ENCODE assay signal across 8 cellular contexts in genomic region chr1:156337888-156338179, GRCh38. TPM values are rescaled to one million over a fixed set of nuclear protein-coding genes. Genes with fewer than 3 reads are reported as not detected.
A peak's percentile ranks its signal among the peaks of the same experiment; 100 is the strongest.
DNase-seq lines count a peak whose midpoint lies in the region; ATAC-seq and TF ChIP-seq lines count a peak whose summit lies in the region.

No MANE protein-coding gene starts in this region.

- TF ChIP-seq CTCF in ovary (IDR thresholded peaks at IDR 0.05), result peak in 1 of 3 donors; percentile 11

- H3K4me3 ChIP-seq in SK-N-MC (peak overlapping the region; percentile 90), esophagus (ENCODE audit: low read depth in 1 of 2, low read length in 2 of 2) (peak overlapping the region; percentile 78 to 90), ovary (peak overlapping the region; percentile 77)

- TF ChIP-seq EP300 in ovary (IDR thresholded peaks at IDR 0.05), result no peak

- peaks cover 42% of the 10 kb centered on the region for H3K36me3 ChIP-seq in SK-N-MC (ENCODE audit: insufficient read depth, low read length)
- peaks cover 0 to 3% of the 10 kb centered on the region in 2 donors for H3K36me3 ChIP-seq in esophagus (ENCODE audit: control insufficient read depth in 2 of 2, insufficient read depth in 2 of 2, low read length in 1 of 2)
- H3K36me3 ChIP-seq in ovary, result no peaks in the 10 kb centered on the region

- TF ChIP-seq POLR2A in ovary (IDR thresholded peaks at IDR 0.05), result no peak

- H3K9ac ChIP-seq in SK-N-MC (ENCODE audit: insufficient read length), result peak overlapping the region; percentile 91

- ATAC-seq in GM21528 (IDR thresholded peaks at IDR 0.05; ENCODE audit: low FRiP score, unreplicated experiment) (peak; percentile 21), HG03342 (IDR thresholded peaks at IDR 0.05; ENCODE audit: unreplicated experiment) (no peak), HG03135 (IDR thresholded peaks at IDR 0.05; ENCODE audit: unreplicated experiment) (no peak)

- H3K27ac ChIP-seq in SK-N-MC (peak overlapping the region; percentile 47), esophagus (ENCODE audit: low read depth in 2 of 2, low read length in 1 of 2) (peak overlapping the region; percentile 69 to 84), ovary (peak overlapping the region in 1 of 2 donors; percentile 57)

- DNase-seq in SK-N-MC (ENCODE audit: low read depth, low spot score) (no peak), ovary (peak in 1 of 5 donors; percentile 32), GOT3 (lab: John Stamatoyannopoulos, UW) (no peak), COLO829 (ENCODE audit: low spot score) (no peak)

- peaks cover 0 to 3% of the 10 kb centered on the region in 2 donors for H3K4me1 ChIP-seq in esophagus (ENCODE audit: control insufficient read depth in 2 of 2, insufficient read depth in 2 of 2, low read length in 1 of 2)
- peaks cover 7% of the 10 kb centered on the region for H3K4me1 ChIP-seq in ovary (ENCODE audit: insufficient read depth)

- no peaks in the 10 kb centered on the region for H3K9me3 ChIP-seq in SK-N-MC (ENCODE audit: low read depth, low read length)
- H3K9me3 ChIP-seq in esophagus (ENCODE audit: control insufficient read depth in 2 of 2, insufficient read depth in 1 of 2, low read depth in 1 of 2, low read length in 1 of 2), result no peaks in the 10 kb centered on the region
- H3K9me3 ChIP-seq in ovary, result no peaks in the 10 kb centered on the region

- intact Hi-C loops in ovary (cut with DNase I), result no loop called here

- WGBS in esophagus, 2 donors, result 0% methylated on average over 14 of the region's 14 CpGs
- 0 to 1% (median 0%) methylated on average over 14 of the region's 14 CpGs for WGBS in ovary, 3 donors

- H3K27me3 ChIP-seq in esophagus (ENCODE audit: control insufficient read depth in 1 of 2, insufficient read depth in 2 of 2, low read length in 2 of 2) (no peaks in the 10 kb centered on the region), ovary (no peaks in the 10 kb centered on the region)

RNA-seq across cellular contexts. Expression of gene CCT3, which starts 0.3 kb away (rescaled TPM):
- polyA plus RNA-seq in esophagus (100 to 1,000 TPM in 1 of 2 donors, 10 to 100 TPM in 1; 61.2 to 149 TPM), ovary (100 to 1,000 TPM; 119 to 230 TPM)
- total RNA-seq in ovary, result 100 to 1,000 TPM; 157 to 228 (median 175) TPM

RNA-seq across cellular contexts. Expression of gene TSACC, which starts 0.5 kb away (rescaled TPM):
- polyA plus RNA-seq in esophagus (under 1 TPM; 0.33 to 0.40 TPM), ovary (under 1 TPM in 1 of 2 donors, not detected in 1; 1.00 TPM)
- not detected for total RNA-seq in ovary

RNA-seq across cellular contexts. Expression of gene RHBG, which starts 31.2 kb away (rescaled TPM):
- 1 to 10 TPM; 2.3 TPM for polyA plus RNA-seq in esophagus
- total RNA-seq in ovary, result 10 to 100 TPM in 4 of 7 donors, 1 to 10 TPM in 3; 2.3 to 27.4 (median 13.6) TPM
- 10 to 100 TPM in 1 of 2 donors, 1 to 10 TPM in 1; 2.5 to 19.5 TPM for polyA plus RNA-seq in ovary

RNA-seq across cellular contexts. Expression of gene VHLL, which starts 38.7 kb away (rescaled TPM):
- polyA plus RNA-seq in esophagus, result not detected
- under 1 TPM in 4 of 7 donors, not detected in 3; 0.33 to 0.56 (median 0.40) TPM for total RNA-seq in ovary
- not detected for polyA plus RNA-seq in ovary

RNA-seq across cellular contexts. Expression of gene GLMP, which starts 42.4 kb away (rescaled TPM):
- polyA plus RNA-seq in esophagus (10 to 100 TPM; 20.9 to 32.4 TPM), ovary (10 to 100 TPM; 33.0 to 42.0 TPM)
- 10 to 100 TPM; 20.2 to 47.9 (median 32.3) TPM for total RNA-seq in ovary
